Comparison of ENCODE assay signal across 25 cellular contexts in genomic region chr1:208224192-208224713, GRCh38.
"Had no signal": no experiment of that assay in that cellular context is flagged by ENCODE, and none has a peak within 500 bp of the region (broad histone marks: within the 10 kb centered on the region; RNA-seq: fewer than 3 reads in every experiment).

No MANE protein-coding gene starts in this region.

- H3K9me3 Mint-ChIP-seq: natural killer cell; stimulated activated naive CD8-positive, alpha-beta T cell treated with anti-CD3 and anti-CD28 coated beads, Interleukin-15, amount 100 ng/mL, for 72 hours had no signal

- H3K4me3 Mint-ChIP-seq: natural killer cell; stimulated activated naive CD8-positive, alpha-beta T cell treated with anti-CD3 and anti-CD28 coated beads, Interleukin-15, amount 100 ng/mL, for 72 hours had no signal

- H3K4me1 ChIP-seq: right lobe of liver had no signal

- H3K27me3 Mint-ChIP-seq: progenitor cell of endocrine pancreas had no signal

- H3K27me3 ChIP-seq: esophagus muscularis mucosa, heart right ventricle, left lung, pancreas, right lobe of liver, suprapubic skin, transverse colon had no signal

- DNase-seq: central memory CD4-positive, alpha-beta T cell; dorsolateral prefrontal cortex; effector CD4-positive, alpha-beta T cell; foreskin melanocyte; glutamatergic neuron; heart right ventricle; hippocampal formation; left cardiac atrium; left lung; lower lobe of right lung; natural killer cell; pancreas; right lobe of liver; stimulated activated CD4-positive, alpha-beta T cell treated with anti-CD3 and anti-CD28 coated beads, Interleukin-12 subunit alpha, Interleukin-12 subunit beta, amount 100 ng/mL, for 4 hours; stimulated activated CD4-positive, alpha-beta T cell treated with anti-CD3 and anti-CD28 coated beads, Interleukin-1b, Interleukin-23, amount 100 ng/mL, for 48 hours; stimulated activated CD4-positive, alpha-beta T cell treated with anti-CD3 and anti-CD28 coated beads, Interleukin-4, amount 100 ng/mL, for 1 hour; stimulated activated CD8-positive, alpha-beta memory T cell treated with anti-CD3 and anti-CD28 coated beads, Interleukin-4, amount 100 ng/mL, for 48 hours; stimulated activated naive CD4-positive, alpha-beta T cell; stimulated activated naive CD8-positive, alpha-beta T cell treated with anti-CD3 and anti-CD28 coated beads, Interleukin-15, amount 100 ng/mL, for 72 hours; transverse colon had no signal

- ATAC-seq: heart right ventricle; left cardiac atrium; left lung; lower lobe of right lung; natural killer cell; pancreas; right lobe of liver; stimulated activated naive CD8-positive, alpha-beta T cell treated with anti-CD3 and anti-CD28 coated beads, Interleukin-15, amount 100 ng/mL, for 72 hours had no signal

- H3K36me3 ChIP-seq: esophagus muscularis mucosa, left lung, neutrophil, pancreas, right lobe of liver, suprapubic skin, transverse colon had no signal

- H3K4me3 ChIP-seq: dorsolateral prefrontal cortex, esophagus muscularis mucosa, heart right ventricle, left lung, lower lobe of right lung, pancreas, right lobe of liver, smooth muscle cell, suprapubic skin, transverse colon had no signal

- H3K9me3 ChIP-seq: esophagus muscularis mucosa, heart right ventricle, left lung, lower lobe of right lung, neutrophil, pancreas, right lobe of liver, suprapubic skin, transverse colon had no signal

- H3K27ac ChIP-seq: left lung, lower lobe of right lung, neutrophil, pancreas, right lobe of liver, suprapubic skin, transverse colon had no signal

- H3K36me3 Mint-ChIP-seq: natural killer cell had no signal

- H3K27ac Mint-ChIP-seq: natural killer cell; stimulated activated naive CD8-positive, alpha-beta T cell treated with anti-CD3 and anti-CD28 coated beads, Interleukin-15, amount 100 ng/mL, for 72 hours had no signal
